Comparison of ENCODE assay signal across 16 cellular contexts in the genomic region with DNA sequence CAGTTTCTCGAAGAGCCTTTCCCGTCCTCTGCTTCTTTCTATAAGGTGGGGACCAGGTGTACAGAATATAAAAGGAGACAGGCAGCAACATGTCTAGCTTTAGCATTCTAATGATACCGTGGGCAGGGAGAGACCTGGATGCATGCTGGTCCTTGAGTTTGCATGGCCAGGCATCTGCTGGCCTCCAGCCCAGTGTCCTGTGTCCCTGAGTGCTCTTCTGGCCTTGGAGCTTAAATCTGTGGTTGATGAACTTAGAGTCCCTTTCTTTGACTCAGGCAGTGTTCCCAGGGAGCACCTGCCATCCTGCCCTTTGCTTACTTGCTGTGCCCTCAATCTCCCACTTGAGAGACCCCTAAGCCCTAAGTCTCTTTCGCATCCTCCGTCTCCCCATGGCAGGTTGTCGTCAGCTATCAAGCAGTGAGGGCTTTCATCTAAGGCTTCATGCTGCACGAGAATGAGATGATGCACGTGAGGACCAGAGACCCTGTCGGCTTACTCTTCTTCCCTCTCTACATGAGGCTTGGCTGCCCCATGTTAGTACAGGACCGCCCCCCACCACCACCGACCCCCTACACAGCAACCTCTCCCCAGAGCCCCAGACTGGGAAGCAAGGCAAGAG.
DNase-seq lines count a peak whose midpoint lies in the region; ATAC-seq and TF ChIP-seq lines count a peak whose summit lies in the region.
"Had no signal": no experiment of that assay in that cellular context is flagged by ENCODE, and none has a peak within 500 bp of the region (broad histone marks: within the 10 kb centered on the region; RNA-seq: fewer than 3 reads in every experiment).

No MANE protein-coding gene starts in this region.

- no peaks in the 10 kb centered on the region for H3K4me1 Mint-ChIP-seq in activated CD8-positive, alpha-beta T cell treated with anti-CD3 and anti-CD28 coated beads for 36 hours (ENCODE audit: low read depth)

- no peak for TF ChIP-seq POLR2A in testis (IDR thresholded peaks at IDR 0.05)

- no peaks in the 10 kb centered on the region for H3K4me1 ChIP-seq in testis
- H3K4me1 ChIP-seq: A549 had no signal

- intact Hi-C loops in Right ventricle myocardium inferior (cut with DNase I): no loop called here
- intact Hi-C loops in cardiac septum (cut with DNase I): no loop called here
- intact Hi-C loops in testis (cut with DNase I; ENCODE audit: low total_unique reads): no loop called here
- intact Hi-C loops in activated CD8-positive, alpha-beta T cell treated with anti-CD3 and anti-CD28 coated beads for 36 hours (cut with micrococcal nuclease): no loop called here

- TF ChIP-seq CTCF in testis (IDR thresholded peaks at IDR 0.05): no peak
- no peak for TF ChIP-seq CTCF in activated CD8-positive, alpha-beta T cell treated with anti-CD3 and anti-CD28 coated beads for 36 hours (IDR thresholded peaks at IDR 0.05)

- H3K27ac ChIP-seq in angular gyrus (ENCODE audit: low read depth, low read length): peak overlapping the region; percentile 27
- H3K27ac ChIP-seq in testis: no peak overlapping the region
- H3K27ac ChIP-seq in substantia nigra (ENCODE audit: low read depth, low read length, poor library complexity, severe bottlenecking): no peak overlapping the region
- H3K27ac ChIP-seq: A549 had no signal

- POLR2A ChIA-PET in activated CD8-positive, alpha-beta T cell treated with anti-CD3 and anti-CD28 coated beads for 36 hours (lab: Charles Lee): no interaction called here

- H3K4me3 Mint-ChIP-seq in activated CD8-positive, alpha-beta T cell treated with anti-CD3 and anti-CD28 coated beads for 36 hours: no peak overlapping the region
- H3K4me3 Mint-ChIP-seq: CD4-positive, alpha-beta memory T cell; T-cell had no signal

- no peak overlapping the region for H3K27ac Mint-ChIP-seq in activated CD8-positive, alpha-beta T cell treated with anti-CD3 and anti-CD28 coated beads for 36 hours
- H3K27ac Mint-ChIP-seq: T-cell had no signal

- WGBS in testis, 2 donors: 55 to 62% methylated on average over 10 to 11 of the region's 11 CpGs

- CTCF ChIA-PET in activated CD8-positive, alpha-beta T cell treated with anti-CD3 and anti-CD28 coated beads for 36 hours (lab: Charles Lee): interaction anchor here (3.2 kb wide), 1 partner anchor 13 kb away, joined by 17 read pairs; no protein-coding TSS in a partner anchor

- no peaks in the 10 kb centered on the region for H3K36me3 ChIP-seq in testis (ENCODE audit: low read depth, missing control alignments)

- peak; percentile 62 for ATAC-seq in Right ventricle myocardium inferior
- no peak for ATAC-seq in activated CD8-positive, alpha-beta T cell treated with anti-CD3 and anti-CD28 coated beads for 36 hours
- ATAC-seq in HG03095 (IDR thresholded peaks at IDR 0.05; ENCODE audit: unreplicated experiment): no peak
- ATAC-seq: A549, T-cell had no signal

- H3K27me3 Mint-ChIP-seq in activated CD8-positive, alpha-beta T cell treated with anti-CD3 and anti-CD28 coated beads for 36 hours: peaks cover 10% of the 10 kb centered on the region

- no peaks in the 10 kb centered on the region for H3K9me3 Mint-ChIP-seq in activated CD8-positive, alpha-beta T cell treated with anti-CD3 and anti-CD28 coated beads for 36 hours

- H3K9me3 ChIP-seq in testis: no peaks in the 10 kb centered on the region
- H3K9me3 ChIP-seq: A549 had no signal

- no peaks in the 10 kb centered on the region for H3K36me3 Mint-ChIP-seq in activated CD8-positive, alpha-beta T cell treated with anti-CD3 and anti-CD28 coated beads for 36 hours (ENCODE audit: low read depth)
- H3K36me3 Mint-ChIP-seq: CD4-positive, alpha-beta memory T cell; T-cell had no signal

- DNase-seq in Right ventricle myocardium inferior (ENCODE audit: missing footprints) (no peak), cardiac septum (ENCODE audit: low spot score) (no peak), NCI-H1105 treated with DMSO at 0.1 percent for 48 hours (lab: John Stamatoyannopoulos, UW) (peak; percentile 69), testis (peak; percentile 69), substantia nigra (lab: John Stamatoyannopoulos, UW) (no peak)
- DNase-seq in activated CD8-positive, alpha-beta T cell treated with anti-CD3 and anti-CD28 coated beads for 36 hours: no peak
- DNase-seq: EL, NCI-H1694, NCI-H2107, NCI-H510A treated with DMSO at 0.1 percent for 48 hours, OCI-M1, T-cell had no signal

- no peak overlapping the region for H3K4me3 ChIP-seq in testis
- H3K4me3 ChIP-seq: A549 had no signal

- no peaks in the 10 kb centered on the region for H3K27me3 ChIP-seq in testis

Comparison
In these comparisons a context has a peak if more than half of its experiments do, and no peak if none do; other contexts are left out.
1. DNase-seq: peak in NCI-H1105 treated with DMSO at 0.1 percent for 48 hours (single experiment) and testis (single experiment); none in Right ventricle myocardium inferior (single experiment), cardiac septum (single experiment), substantia nigra (0 of 49) and activated CD8-positive, alpha-beta T cell treated with anti-CD3 and anti-CD28 coated beads for 36 hours (single experiment).